ENCODE assay signal across 9 cellular contexts in genomic region chr2:9693138-9693520, GRCh38.
DNase-seq lines count a peak whose midpoint lies in the region; ATAC-seq and TF ChIP-seq lines count a peak whose summit lies in the region.
"Had no signal": no experiment of that assay in that cellular context is flagged by ENCODE, and none has a peak within 500 bp of the region (broad histone marks: within the 10 kb centered on the region; RNA-seq: fewer than 3 reads in every experiment).

No MANE protein-coding gene starts in this region.

- DNase-seq in RPMI7951 (ENCODE audit: low read depth): peak; percentile 98
- peak; percentile 85 for DNase-seq in fibroblast of mammary gland (ENCODE audit: low read depth)
- DNase-seq in activated CD4-positive, alpha-beta T cell treated with anti-CD3 and anti-CD28 coated beads, Interleukin-2, amount 50 U/mL, for 4 hours: no peak
- DNase-seq in middle frontal gyrus (ENCODE audit: extremely low spot score, low spot score): no peak
- DNase-seq: activated CD8-positive, alpha-beta memory T cell treated with anti-CD3 and anti-CD28 coated beads, Interleukin-2, amount 50 U/mL, for 48 hours had no signal

- H3K4me3 ChIP-seq in fibroblast of mammary gland (ENCODE audit: control insufficient read depth, low read depth, low read length): no peak overlapping the region
- H3K4me3 ChIP-seq in skin epidermis: no peak overlapping the region

- ATAC-seq in GM21786 (IDR thresholded peaks at IDR 0.05; ENCODE audit: unreplicated experiment): peak; percentile 45
- no peak for ATAC-seq in GM19455 (IDR thresholded peaks at IDR 0.05; ENCODE audit: unreplicated experiment)
- ATAC-seq in HG03025 (IDR thresholded peaks at IDR 0.05; ENCODE audit: low FRiP score, unreplicated experiment): no peak

- TF ChIP-seq CTCF in fibroblast of mammary gland (conservative IDR thresholded peaks at IDR 0.05; ENCODE audit: control insufficient read depth, insufficient read depth, low read depth, low read length): no peak

- peak overlapping the region in 14 of 21 experiments; percentile 14 to 75 (median 56) for H3K27ac ChIP-seq in skin epidermis

Comparison
In these comparisons a context has a peak if more than half of its experiments do, and no peak if none do; other contexts are left out.
1. DNase-seq: peak in RPMI7951 (single experiment) and fibroblast of mammary gland (single experiment); none in activated CD4-positive, alpha-beta T cell treated with anti-CD3 and anti-CD28 coated beads, Interleukin-2, amount 50 U/mL, for 4 hours (0 of 2) and middle frontal gyrus (single experiment).